ENCODE assay signal across 8 cellular contexts in genomic region chr2:237694423-237695194, GRCh38.
A peak's percentile ranks its signal among the peaks of the same experiment; 100 is the strongest.
DNase-seq lines count a peak whose midpoint lies in the region; ATAC-seq and TF ChIP-seq lines count a peak whose summit lies in the region.

No MANE protein-coding gene starts in this region.

- CTCF ChIA-PET in WTC11 (lab: Charles Lee): interaction anchor here (1.8 kb wide), 1 partner anchor 9 kb away, joined by 4 read pairs; no protein-coding TSS in a partner anchor

- in situ Hi-C loops in G401 (cut with HindIII; ENCODE audit: low sequenced_read_pairs): no loop called here

- H3K27ac ChIP-seq in right cardiac atrium (ENCODE audit: low read length) (peak overlapping the region; percentile 79), thyroid gland (peak overlapping the region; percentile 32 to 97 (median 95))

- H3K9me3 ChIP-seq in right cardiac atrium (ENCODE audit: control insufficient read depth, low read length) (no peaks in the 10 kb centered on the region), thyroid gland (no peaks in the 10 kb centered on the region)

- no peaks in the 10 kb centered on the region for H3K9me3 Mint-ChIP-seq in activated CD4-positive, alpha-beta T cell treated with anti-CD3 and anti-CD28 coated beads, Interleukin-2, amount 10 ng/mL, durations not matched to agents 24 days and 14 days
- H3K9me3 Mint-ChIP-seq in WTC11: no peaks in the 10 kb centered on the region

- intact Hi-C loops in activated CD4-positive, alpha-beta T cell treated with anti-CD3 and anti-CD28 coated beads, Interleukin-2, amount 10 ng/mL, durations not matched to agents 24 days and 14 days (cut with micrococcal nuclease): loop anchor here (5.0 to 10.0 kb wide), 4 partner anchors 303 to 1150 kb away; partner anchors contain the start of genes ASB1 and SCLY
- intact Hi-C loops in right cardiac atrium (cut with DNase I): loop anchor here in 2 of 4 donors (5.0 kb wide), 2 partner anchors 38 to 43 kb away; no protein-coding TSS in a partner anchor
- intact Hi-C loops in thyroid gland (cut with DNase I): loop anchor here (5.0 kb wide), 1 partner anchor 38 kb away; no protein-coding TSS in a partner anchor

- peaks cover 63% of the 10 kb centered on the region for H3K4me1 Mint-ChIP-seq in activated CD4-positive, alpha-beta T cell treated with anti-CD3 and anti-CD28 coated beads, Interleukin-2, amount 10 ng/mL, durations not matched to agents 24 days and 14 days
- H3K4me1 Mint-ChIP-seq in WTC11: peaks cover 77% of the 10 kb centered on the region

- peak overlapping the region; percentile 99 for H3K27ac Mint-ChIP-seq in activated CD4-positive, alpha-beta T cell treated with anti-CD3 and anti-CD28 coated beads, Interleukin-2, amount 10 ng/mL, durations not matched to agents 24 days and 14 days
- no peak overlapping the region for H3K27ac Mint-ChIP-seq in WTC11

- WGBS in right cardiac atrium: 57% methylated on average over 15 of the region's 15 CpGs
- WGBS in thyroid gland, 2 donors: 74 to 80% methylated on average over 15 of the region's 15 CpGs

- peak overlapping the region; percentile 99 for H3K4me3 Mint-ChIP-seq in activated CD4-positive, alpha-beta T cell treated with anti-CD3 and anti-CD28 coated beads, Interleukin-2, amount 10 ng/mL, durations not matched to agents 24 days and 14 days
- H3K4me3 Mint-ChIP-seq in WTC11: peak overlapping the region; percentile 75

- no peaks in the 10 kb centered on the region for H3K36me3 ChIP-seq in thyroid gland

- H3K27me3 ChIP-seq in right cardiac atrium (ENCODE audit: control insufficient read depth, insufficient read depth): no peaks in the 10 kb centered on the region
- no peaks in the 10 kb centered on the region for H3K27me3 ChIP-seq in thyroid gland

- H3K4me3 ChIP-seq in right cardiac atrium (ENCODE audit: low read length): peak overlapping the region; percentile 5
- H3K4me3 ChIP-seq in thyroid gland (replicated peaks in 1 of 3): no peak overlapping the region

- POLR2A ChIA-PET in WTC11 (lab: Charles Lee): interaction anchor here (1.4 kb wide), 1 partner anchor 8 kb away, joined by 3 read pairs; no protein-coding TSS in a partner anchor

- H3K4me1 ChIP-seq in right cardiac atrium (ENCODE audit: control insufficient read depth, insufficient read depth, low read length) (peaks cover 12% of the 10 kb centered on the region), thyroid gland (peaks cover 69 to 78% of the 10 kb centered on the region in 2 donors)

- no peak for ATAC-seq in WTC11
- ATAC-seq in right cardiac atrium: peak in 1 of 2 donors; percentile 46

- DNase-seq in activated CD4-positive, alpha-beta T cell treated with anti-CD3 and anti-CD28 coated beads, Interleukin-2, amount 10 ng/mL, durations not matched to agents 24 days and 14 days: peak; percentile 84
- DNase-seq in activated CD4-positive, alpha-beta T cell treated with anti-CD3 and anti-CD28 coated beads for 48 hours: no peak
- DNase-seq in WTC11 (ENCODE audit: low spot score) (no peak), right cardiac atrium (peak in 1 of 3 donors; percentile 61), thyroid gland (no peak), G401 (ENCODE audit: low spot score) (no peak), A172 (ENCODE audit: low spot score) (no peak), occipital lobe (lab: John Stamatoyannopoulos, UW) (no peak)

- peaks cover 29% of the 10 kb centered on the region for H3K36me3 Mint-ChIP-seq in activated CD4-positive, alpha-beta T cell treated with anti-CD3 and anti-CD28 coated beads, Interleukin-2, amount 10 ng/mL, durations not matched to agents 24 days and 14 days (ENCODE audit: low read depth)
- H3K36me3 Mint-ChIP-seq in WTC11: no peaks in the 10 kb centered on the region

- no peak for TF ChIP-seq POLR2A in thyroid gland (IDR thresholded peaks at IDR 0.05)

- no peaks in the 10 kb centered on the region for H3K27me3 Mint-ChIP-seq in activated CD4-positive, alpha-beta T cell treated with anti-CD3 and anti-CD28 coated beads, Interleukin-2, amount 10 ng/mL, durations not matched to agents 24 days and 14 days
- H3K27me3 Mint-ChIP-seq in WTC11 (ENCODE audit: low read depth): no peaks in the 10 kb centered on the region

- TF ChIP-seq CTCF in WTC11 (IDR thresholded peaks at IDR 0.05) (no peak), thyroid gland (IDR thresholded peaks at IDR 0.05) (no peak)

TF ChIP-seq in WTC11, 78 proteins besides CTCF, POLR2A, EP300 and RAD21:
- no peak for TF ChIP-seq MXD4 (CRISPR knock-in tag; IDR thresholded peaks at IDR 0.05; ENCODE audit: borderline replicate concordance)
- TF ChIP-seq ZNF512 (CRISPR knock-in tag; IDR thresholded peaks at IDR 0.05; ENCODE audit: borderline replicate concordance): no peak
- TF ChIP-seq SP1 (CRISPR knock-in tag; conservative IDR thresholded peaks at IDR 0.05): no peak
- no peak for TF ChIP-seq GABPB1 (CRISPR knock-in tag; IDR thresholded peaks at IDR 0.05)
- no peak for TF ChIP-seq ZNF138 (CRISPR knock-in tag; conservative IDR thresholded peaks at IDR 0.05)
- no peak for TF ChIP-seq ZNF396 (CRISPR knock-in tag; IDR thresholded peaks at IDR 0.05; ENCODE audit: borderline replicate concordance)
- TF ChIP-seq CBFB (CRISPR knock-in tag; IDR thresholded peaks at IDR 0.05; ENCODE audit: low read depth): no peak
- no peak for TF ChIP-seq EMX1 (CRISPR knock-in tag; IDR thresholded peaks at IDR 0.05)
- TF ChIP-seq GRHL2 (CRISPR knock-in tag; IDR thresholded peaks at IDR 0.05; ENCODE audit: insufficient replicate concordance, severe bottlenecking): no peak
- TF ChIP-seq ATF2 (CRISPR knock-in tag; IDR thresholded peaks at IDR 0.05; ENCODE audit: borderline replicate concordance, low read depth): no peak
- TF ChIP-seq TCF7 (CRISPR knock-in tag; IDR thresholded peaks at IDR 0.05; ENCODE audit: low read depth): no peak
- no peak for TF ChIP-seq FOXK1 (CRISPR knock-in tag; IDR thresholded peaks at IDR 0.05)
- no peak for TF ChIP-seq PRRX2 (CRISPR knock-in tag; IDR thresholded peaks at IDR 0.05)
- TF ChIP-seq E2F5 (CRISPR knock-in tag; IDR thresholded peaks at IDR 0.05): no peak
- TF ChIP-seq NFATC4 (CRISPR knock-in tag; IDR thresholded peaks at IDR 0.05): no peak
- TF ChIP-seq ZNF423 (CRISPR knock-in tag; IDR thresholded peaks at IDR 0.05): no peak
- no peak for TF ChIP-seq ZSCAN18 (CRISPR knock-in tag; IDR thresholded peaks at IDR 0.05)
